In genomic region chr12:110556705-110557104, GRCh38 we compare ENCODE assay signal across 1 cellular context.
TF ChIP-seq lines count a peak whose summit lies in the region.

No MANE protein-coding gene starts in this region.

TF ChIP-seq in GM23338, 12 proteins besides CTCF, POLR2A, EP300 and RAD21 (continued from another document):
- TF ChIP-seq REST (IDR thresholded peaks at IDR 0.05; ENCODE audit: unreplicated experiment) (no peak), ZNF114 (CRISPR knock-in tag; IDR thresholded peaks at IDR 0.05) (no peak), ZNF462 (CRISPR knock-in tag; IDR thresholded peaks at IDR 0.05) (no peak), ZNF331 (CRISPR knock-in tag; IDR thresholded peaks at IDR 0.05; ENCODE audit: low read depth) (no peak), POLR2AphosphoS5 (IDR thresholded peaks at IDR 0.05; ENCODE audit: low read depth) (no peak)
TF ChIP-seq in GM23338: peak in this region for 0.
